ENCODE assay signal across 9 cellular contexts in genomic region chr16:74743668-74744299, GRCh38. TPM values are rescaled to one million over a fixed set of nuclear protein-coding genes. Genes with fewer than 3 reads are reported as not detected.
DNase-seq lines count a peak whose midpoint lies in the region; ATAC-seq, FAIRE-seq and TF ChIP-seq lines count a peak whose summit lies in the region.
"Had no signal": no experiment of that assay in that cellular context is flagged by ENCODE, and none has a peak within 500 bp of the region (broad histone marks: within the 10 kb centered on the region; RNA-seq: fewer than 3 reads in every experiment).

No MANE protein-coding gene starts in this region.

- TF ChIP-seq POLR2A in sigmoid colon (IDR thresholded peaks at IDR 0.05) = peak in 1 of 2 donors; percentile 64

- DNase-seq in EH (ENCODE audit: low read depth) (peak; percentile 71), NCI-H226 (peak; percentile 93), epithelial cell of prostate (ENCODE audit: low read depth, low spot score) (peak; percentile 93), renal cortical epithelial cell (ENCODE audit: low read depth) (peak; percentile 96), sigmoid colon (no peak), GM19239 (ENCODE audit: insufficient read length, low spot score) (no peak), RKO (ENCODE audit: low spot score) (no peak)
- DNase-seq: naive B cell had no signal

- no peaks in the 10 kb centered on the region for H3K27me3 ChIP-seq in sigmoid colon

- no peak overlapping the region for H3K4me3 ChIP-seq in sigmoid colon

- intact Hi-C loops in sigmoid colon (cut with DNase I) = no loop called here

- 15 to 58% methylated on average over 15 of the region's 15 CpGs for WGBS in sigmoid colon, 2 donors

- H3K9me3 ChIP-seq in sigmoid colon = no peaks in the 10 kb centered on the region

- ATAC-seq in HG02981 (IDR thresholded peaks at IDR 0.05; ENCODE audit: unreplicated experiment) = no peak

- H3K27ac ChIP-seq in epithelial cell of prostate (peak overlapping the region; percentile 75), sigmoid colon (peak overlapping the region in 1 of 4 donors; percentile 47)

- H3K36me3 ChIP-seq in sigmoid colon = no peaks in the 10 kb centered on the region

- H3K4me1 ChIP-seq in sigmoid colon = peaks cover 0 to 30% (median 17%) of the 10 kb centered on the region in 4 donors

- TF ChIP-seq EP300 in sigmoid colon (IDR thresholded peaks at IDR 0.05) = no peak

- FAIRE-seq in GM19239 (lab: Jason Lieb, UNC) = no peak

- TF ChIP-seq CTCF in sigmoid colon (IDR thresholded peaks at IDR 0.05) = no peak

RNA-seq across cellular contexts. Expression of gene FA2H, which starts 30.8 kb away (rescaled TPM):
- total RNA-seq in renal cortical epithelial cell (0.20 and 1.7 TPM in 2 replicates), sigmoid colon (1 to 10 TPM in 1 of 4 donors, under 1 TPM in 1, not detected in 2; 0.71 to 2.2 TPM)
- 10 to 100 TPM in 2 of 3 donors, 1 to 10 TPM in 1; 6.0 to 31.0 (median 11.3) TPM for polyA plus RNA-seq in sigmoid colon

RNA-seq across cellular contexts. Expression of gene MLKL, which starts 43.1 kb away (rescaled TPM):
- total RNA-seq in renal cortical epithelial cell = 11.8 and 19.8 TPM in 2 replicates
- 10 to 100 TPM in 1 of 4 donors, 1 to 10 TPM in 3; 5.0 to 11.0 (median 8.3) TPM for total RNA-seq in sigmoid colon
- 10 to 100 TPM in 1 of 3 donors, 1 to 10 TPM in 2; 6.9 to 26.5 (median 8.4) TPM for polyA plus RNA-seq in sigmoid colon

Comparison
In these comparisons a context has a peak if more than half of its experiments do, and no peak if none do; other contexts are left out.
1. DNase-seq: peak in EH (single experiment), NCI-H226 (single experiment), epithelial cell of prostate (single experiment) and renal cortical epithelial cell (single experiment); none in sigmoid colon (single experiment), GM19239 (single experiment) and RKO (single experiment).